ENCODE assay signal across 1 cellular context in the genomic region with DNA sequence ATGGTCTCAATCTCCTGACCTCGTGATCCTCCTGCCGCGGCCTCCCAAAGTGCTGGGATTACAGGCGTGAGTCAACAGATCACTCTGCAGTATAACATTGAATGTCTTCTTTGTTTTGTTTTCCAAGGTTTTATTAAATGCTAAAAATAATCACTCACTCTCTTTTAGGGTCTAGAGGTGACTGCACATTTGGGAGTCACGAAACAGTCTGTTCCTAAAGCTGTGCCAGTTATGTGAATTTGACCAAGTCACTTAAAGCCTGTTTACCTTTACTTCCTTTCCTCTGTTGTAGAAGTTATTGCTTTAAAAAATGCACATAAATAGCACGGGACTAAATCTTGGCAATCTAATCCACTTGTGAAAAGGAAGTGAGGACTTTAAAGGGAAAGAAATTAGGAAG.
TF ChIP-seq lines count a peak whose summit lies in the region.

No MANE protein-coding gene starts in this region.

TF ChIP-seq in SK-N-SH treated with all-trans-retinoic acid at 6 μM for 48 hours, 23 proteins besides CTCF, POLR2A, EP300 and RAD21 (continued from another document):
- TF ChIP-seq, protein P1, sequence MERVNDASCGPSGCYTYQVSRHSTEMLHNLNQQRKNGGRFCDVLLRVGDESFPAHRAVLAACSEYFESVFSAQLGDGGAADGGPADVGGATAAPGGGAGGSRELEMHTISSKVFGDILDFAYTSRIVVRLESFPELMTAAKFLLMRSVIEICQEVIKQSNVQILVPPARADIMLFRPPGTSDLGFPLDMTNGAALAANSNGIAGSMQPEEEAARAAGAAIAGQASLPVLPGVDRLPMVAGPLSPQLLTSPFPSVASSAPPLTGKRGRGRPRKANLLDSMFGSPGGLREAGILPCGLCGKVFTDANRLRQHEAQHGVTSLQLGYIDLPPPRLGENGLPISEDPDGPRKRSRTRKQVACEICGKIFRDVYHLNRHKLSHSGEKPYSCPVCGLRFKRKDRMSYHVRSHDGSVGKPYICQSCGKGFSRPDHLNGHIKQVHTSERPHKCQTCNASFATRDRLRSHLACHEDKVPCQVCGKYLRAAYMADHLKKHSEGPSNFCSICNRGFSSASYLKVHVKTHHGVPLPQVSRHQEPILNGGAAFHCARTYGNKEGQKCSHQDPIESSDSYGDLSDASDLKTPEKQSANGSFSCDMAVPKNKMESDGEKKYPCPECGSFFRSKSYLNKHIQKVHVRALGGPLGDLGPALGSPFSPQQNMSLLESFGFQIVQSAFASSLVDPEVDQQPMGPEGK (CRISPR knock-in tag; IDR thresholded peaks at IDR 0.05; ENCODE audit: borderline replicate concordance), result no peak
- TF ChIP-seq OSR1 (CRISPR knock-in tag; IDR thresholded peaks at IDR 0.05), result no peak
